Comparison of ENCODE assay signal across 8 cellular contexts in genomic region chr4:37977471-37978452, GRCh38. TPM values are rescaled to one million over a fixed set of nuclear protein-coding genes. Genes with fewer than 3 reads are reported as not detected.
A peak's percentile ranks its signal among the peaks of the same experiment; 100 is the strongest.
DNase-seq lines count a peak whose midpoint lies in the region; ATAC-seq, FAIRE-seq and TF ChIP-seq lines count a peak whose summit lies in the region.

No MANE protein-coding gene starts in this region.

- H3K4me3 ChIP-seq in A549 (peak overlapping the region; percentile 74), mononuclear cell (ENCODE audit: low read length) (peak overlapping the region; percentile 61)

- H3K4me2 ChIP-seq in A549 = peak overlapping the region; percentile 91

- H3K9me3 ChIP-seq in A549 (no peaks in the 10 kb centered on the region), mononuclear cell (ENCODE audit: low read depth, low read length) (no peaks in the 10 kb centered on the region)

- DNase-seq in A549 (ENCODE audit: low read depth in 1 of 2, low spot score in 1 of 2) (peak; percentile 37 to 61), NOMO-1 (lab: John Stamatoyannopoulos, UW; ENCODE audit: unreplicated experiment in 2 of 2) (peak; percentile 72 to 75), epidermal melanocyte (ENCODE audit: insufficient read length, low spot score) (peak; percentile 55)
- peak; percentile 84 for DNase-seq in activated CD8-positive, alpha-beta memory T cell treated with anti-CD3 and anti-CD28 coated beads, Interleukin-2, amount 50 U/mL, for 48 hours
- DNase-seq in stimulated activated CD8-positive, alpha-beta memory T cell treated with anti-CD3 and anti-CD28 coated beads, Interleukin-4, amount 100 ng/mL, for 1 hour (ENCODE audit: low read depth in 2 of 2, low spot score in 1 of 2) = peak; percentile 46 to 53

- TF ChIP-seq POLR2A in A549 (IDR thresholded peaks at IDR 0.05; ENCODE audit: low read length) = no peak

- peak; percentile 91 to 92 for ATAC-seq in A549
- ATAC-seq in GM18498 (IDR thresholded peaks at IDR 0.05; ENCODE audit: unreplicated experiment) = peak; percentile 80
- peak; percentile 60 for ATAC-seq in HG02943 (IDR thresholded peaks at IDR 0.05; ENCODE audit: low read depth, unreplicated experiment)

- peak; percentile 14 to 45; a peak in 3 of 5 replicates for TF ChIP-seq RAD21 in A549 (conservative IDR thresholded peaks at IDR 0.05 in 1 of 2, IDR thresholded peaks at IDR 0.05 in 1 of 2)

- TF ChIP-seq CTCF in A549 (IDR thresholded peaks at IDR 0.05) = peak; percentile 60

- H3K27ac ChIP-seq in A549 = peak overlapping the region; percentile 71 to 96

- CTCF ChIA-PET in A549 (lab: Yijun Ruan, JAX) = interaction anchor here (0.6 to 1.2 kb wide), 5 partner anchors 10 to 366 kb away, joined by 3 to 5 read pairs (median 3); partner anchors contain the start of gene PGM2

- peaks cover 10% of the 10 kb centered on the region; the same call in 2 of the 3 replicates for H3K4me1 ChIP-seq in A549
- H3K4me1 ChIP-seq in mononuclear cell (ENCODE audit: insufficient read depth, low read length) = peaks cover 37% of the 10 kb centered on the region

- TF ChIP-seq EP300 in A549 (IDR thresholded peaks at IDR 0.05) = no peak

- WGBS in A549 (ENCODE audit: missing lambda C conversion rate) = 17% methylated on average over 10 of the region's 81 CpGs

- no peaks in the 10 kb centered on the region for H3K27me3 ChIP-seq in mononuclear cell (ENCODE audit: insufficient read depth, low read length)

- no peak for FAIRE-seq in A549 (lab: Jason Lieb, UNC)

- POLR2A ChIA-PET in A549 (lab: Yijun Ruan, JAX) = no interaction called here

TF ChIP-seq in A549, 52 proteins besides CTCF, POLR2A, EP300 and RAD21:
- peak; percentile 33; the same call in 1 of the 2 replicates for TF ChIP-seq CHD4 (IDR thresholded peaks at IDR 0.05; ENCODE audit: borderline replicate concordance)
- TF ChIP-seq NPAS2 (CRISPR knock-in tag; IDR thresholded peaks at IDR 0.05; ENCODE audit: borderline replicate concordance) = no peak
- peak; percentile 88 for TF ChIP-seq MAX (IDR thresholded peaks at IDR 0.05)
- no peak for TF ChIP-seq RARB (CRISPR knock-in tag; IDR thresholded peaks at IDR 0.05)
- TF ChIP-seq MYC (IDR thresholded peaks at IDR 0.05; ENCODE audit: borderline replicate concordance, low read length) = no peak
- TF ChIP-seq HDAC2 (IDR thresholded peaks at IDR 0.05) = 0 out of 2 replicates have a peak, but pooled peaks have one; percentile 35
- TF ChIP-seq RNF2 (IDR thresholded peaks at IDR 0.05; ENCODE audit: borderline replicate concordance, low read depth) = peak; percentile 48; the same call in 1 of the 2 replicates
- TF ChIP-seq SMC3 (IDR thresholded peaks at IDR 0.05) = peak; percentile 42
- TF ChIP-seq JUN (IDR thresholded peaks at IDR 0.05) = peak in 1 of 2 experiments; percentile 38; a peak in 1 of 5 replicates
- peak; percentile 24; the same call in 1 of the 2 replicates for TF ChIP-seq HMGXB4 (CRISPR knock-in tag; IDR thresholded peaks at IDR 0.05; ENCODE audit: borderline replicate concordance)
- TF ChIP-seq JUNB (IDR thresholded peaks at IDR 0.05) = no peak
- TF ChIP-seq MAFK (IDR thresholded peaks at IDR 0.05; ENCODE audit: partially characterized antibody) = no peak
- peak; percentile 91 for TF ChIP-seq E2F6 (IDR thresholded peaks at IDR 0.05; ENCODE audit: borderline replicate concordance, low read depth)
- TF ChIP-seq PHF8 (IDR thresholded peaks at IDR 0.05; ENCODE audit: borderline replicate concordance, low read depth) = peak; percentile 55
- peak; percentile 91; the same call in 1 of the 2 replicates for TF ChIP-seq KDM1A (IDR thresholded peaks at IDR 0.05; ENCODE audit: low read depth)
- no peak for TF ChIP-seq REST (IDR thresholded peaks at IDR 0.05)

RNA-seq across cellular contexts. Expression of gene PTTG2, which starts 17.6 kb away (rescaled TPM):
- polyA plus RNA-seq in A549 (2011; rRNA removed) (not detected in 2 replicates), A549 (2017; fragmentation: RNase III; extraction: RNeasy Plus Mini Kit Qiagen cat#74134 plus additional on column Dnase treatment) (not detected in 3 replicates)
- polyA plus RNA-seq in A549 (2012; cell fraction: cytosol; rRNA removed) = not detected in 2 replicates
- not detected in 2 replicates for polyA plus RNA-seq in A549 (2012; cell fraction: nucleus; rRNA removed)
- polyA minus RNA-seq in A549 (2011; rRNA and poly(A)+ RNA removed) = not detected in 2 replicates
- total RNA-seq in mononuclear cell = 2.3 TPM

Comparison
In these comparisons a context has a peak if more than half of its experiments do, and no peak if none do; other contexts are left out.
1. Peak in every context shown above with its lines: DNase-seq, ATAC-seq, H3K4me3 ChIP-seq and H3K27ac ChIP-seq.